3 cellular contexts compared by ENCODE assay signal in genomic region chr5:9124837-9125236, GRCh38.
A peak's percentile ranks its signal among the peaks of the same experiment; 100 is the strongest.
TF ChIP-seq lines count a peak whose summit lies in the region.

No MANE protein-coding gene starts in this region.

TF ChIP-seq in HepG2, 621 proteins besides CTCF, POLR2A, EP300 and RAD21:
- TF ChIP-seq MAFK (conservative IDR thresholded peaks at IDR 0.05 in 1 of 2, IDR thresholded peaks at IDR 0.05 in 1 of 2; ENCODE audit: low read length in 2 of 2), result peak; percentile 78 to 83
- peak; percentile 72 for TF ChIP-seq MAFF (IDR thresholded peaks at IDR 0.05; ENCODE audit: low read depth, low read length)
- TF ChIP-seq YY1 (IDR thresholded peaks at IDR 0.05; ENCODE audit: insufficient read depth, insufficient replicate concordance, low read depth, low read length), result no peak

TF ChIP-seq in IMR-90, 13 proteins besides CTCF, POLR2A, EP300 and RAD21:
- no peak for TF ChIP-seq RFX5 (IDR thresholded peaks at IDR 0.05; ENCODE audit: low read depth, low read length)
- no peak for TF ChIP-seq NFE2L2 (IDR thresholded peaks at IDR 0.05; ENCODE audit: low read depth, low read length)
- no peak for TF ChIP-seq BHLHE40 (IDR thresholded peaks at IDR 0.05; ENCODE audit: low read depth, low read length)
- peak; percentile 78 for TF ChIP-seq MAFK (IDR thresholded peaks at IDR 0.05; ENCODE audit: low read depth, low read length)
- no peak for TF ChIP-seq MXI1 (IDR thresholded peaks at IDR 0.05; ENCODE audit: borderline replicate concordance, low read depth, low read length)

TF ChIP-seq in K562, 482 proteins besides CTCF, POLR2A, EP300 and RAD21:
- no peak for TF ChIP-seq CREM (IDR thresholded peaks at IDR 0.05; ENCODE audit: low read depth)
- peak; percentile 35; the same call in 1 of the 2 replicates for TF ChIP-seq MAFF (IDR thresholded peaks at IDR 0.05; ENCODE audit: low read length)
- TF ChIP-seq C11orf30 (IDR thresholded peaks at IDR 0.05; ENCODE audit: low read depth), result peak; percentile 48; the same call in 1 of the 2 replicates
- peak; percentile 46; the same call in 1 of the 2 replicates for TF ChIP-seq MAFG (tag; conservative IDR thresholded peaks at IDR 0.05)
- no peak for TF ChIP-seq GTF2A2 (tag; IDR thresholded peaks at IDR 0.05)
- TF ChIP-seq FOS (IDR thresholded peaks at IDR 0.05; ENCODE audit: extremely low read depth, insufficient read length), result no peak
- peak; percentile 69 for TF ChIP-seq ZNF316 (IDR thresholded peaks at IDR 0.05)
- no peak for TF ChIP-seq MAX (CRISPR knock-in tag; IDR thresholded peaks at IDR 0.05)
- no peak for TF ChIP-seq ARID3A (IDR thresholded peaks at IDR 0.05; ENCODE audit: borderline replicate concordance, low read depth, low read length)
